ENCODE assay signal across 40 cellular contexts in the genomic region with DNA sequence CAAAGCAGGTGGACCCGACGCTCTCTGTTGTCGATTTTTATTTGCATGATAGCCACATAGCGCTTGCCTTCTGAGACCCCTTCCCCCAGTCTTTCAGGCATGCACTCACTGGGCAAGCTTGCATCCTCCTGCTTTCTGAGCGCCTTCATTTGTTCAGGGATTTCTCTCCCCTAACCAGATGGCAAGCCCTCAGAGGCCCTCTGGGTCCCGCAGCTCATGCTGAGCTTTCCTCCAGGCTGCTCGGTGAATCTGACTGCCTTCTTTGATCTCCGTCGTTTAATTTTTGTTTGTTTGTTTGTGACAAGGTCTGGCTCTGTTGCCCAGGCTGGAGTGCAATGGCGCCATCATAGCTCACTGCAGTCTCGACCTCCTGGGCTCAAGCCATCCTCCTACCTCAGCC. TPM values are rescaled to one million over a fixed set of nuclear protein-coding genes. Genes with fewer than 3 reads are reported as not detected.
"Had no signal": no experiment of that assay in that cellular context is flagged by ENCODE, and none has a peak within 500 bp of the region (broad histone marks: within the 10 kb centered on the region; RNA-seq: fewer than 3 reads in every experiment).

No MANE protein-coding gene starts in this region.

- H3K4me1 Mint-ChIP-seq: activated B cell treated with CpG ODN at 0.5 μM for 24 hours had no signal

- H3K4me3 ChIP-seq: adrenal gland, MG63, Peyer's patch had no signal

- DNase-seq: activated B cell treated with CpG ODN at 0.5 μM for 24 hours; activated CD4-positive, alpha-beta memory T cell treated with anti-CD3 and anti-CD28 coated beads for 36 hours; activated CD4-positive, alpha-beta T cell treated with anti-CD3 and anti-CD28 coated beads for 4 hours; activated CD4-positive, alpha-beta T cell treated with anti-CD3 and anti-CD28 coated beads, Interleukin-2, amount 50 U/mL, for 1 hour; activated CD4-positive, CD25-positive, alpha-beta regulatory T cell treated with anti-CD3 and anti-CD28 coated beads, Interleukin-2, amount 50 U/mL, for 72 hours; activated CD8-positive, alpha-beta memory T cell treated with anti-CD3 and anti-CD28 coated beads, Interleukin-2, amount 50 U/mL, for 4 hours; activated gamma-delta T cell treated with Interleukin-2 at 50 U/mL for 16 hours; activated naive CD4-positive, alpha-beta T cell treated with anti-CD3 and anti-CD28 coated beads for 36 hours; activated T-cell treated with anti-CD3 and anti-CD28 coated beads for 4 hours; activated T-cell treated with anti-CD3 and anti-CD28 coated beads, Interleukin-2, amount 50 U/mL, for 4 hours; adrenal gland; anterior cingulate cortex; caudate nucleus; Kasumi-1; KBM-7; MG63; NCI-H1048; NCI-H1105 treated with DMSO at 0.1 percent for 48 hours; NCI-H1436; NCI-H1694; NCI-H1930; NCI-H2081 treated with DMSO at 0.1 percent for 48 hours; NCI-H226; NCI-H446 treated with DMSO at 0.1 percent for 48 hours; NCI-H524; NCI-H748 treated with DMSO at 0.1 percent for 48 hours; NK-92 treated with Interleukin-12 subunit alpha and Interleukin-12 subunit beta, amount 100 ng/mL, for 24 hours; PC-3; Peyer's patch; RPMI8226; SHP77 treated with DMSO at 0.1 percent for 48 hours; T-helper 1 cell; T-helper 2 cell; T-helper 9 cell had no signal

- H3K27ac Mint-ChIP-seq: activated B cell treated with CpG ODN at 0.5 μM for 24 hours; activated CD4-positive, alpha-beta memory T cell treated with anti-CD3 and anti-CD28 coated beads for 36 hours; activated naive CD4-positive, alpha-beta T cell treated with anti-CD3 and anti-CD28 coated beads for 36 hours; activated T-helper 1 cell treated with anti-CD3 and anti-CD28 coated beads, Interleukin-12 subunit alpha, Interleukin-12 subunit beta, Interleukin-2, Interleukin-4 antibody, amounts not matched to agents 30 ng/mL and 10 ng/mL and 1 ng/mL, durations not matched to agents 14 hours and 24 hours and 36 hours had no signal

- H3K4me1 ChIP-seq: adrenal gland, Peyer's patch had no signal

- H3K9me3 ChIP-seq: adrenal gland, MG63, Peyer's patch had no signal

- H3K27me3 ChIP-seq: adrenal gland, MG63, Peyer's patch had no signal

- ATAC-seq: activated naive CD4-positive, alpha-beta T cell treated with anti-CD3 and anti-CD28 coated beads, Interleukin-2, amount 50 U/mL, for 72 hours; activated T-cell treated with anti-CD3 and anti-CD28 coated beads, Interleukin-2, amount 50 U/mL, for 4 hours; PC-3; SK-N-SH treated with all-trans-retinoic acid at 6 μM for 48 hours had no signal

- H3K9me3 Mint-ChIP-seq: activated B cell treated with CpG ODN at 0.5 μM for 24 hours; activated CD4-positive, alpha-beta memory T cell treated with anti-CD3 and anti-CD28 coated beads for 36 hours; activated naive CD4-positive, alpha-beta T cell treated with anti-CD3 and anti-CD28 coated beads for 36 hours; activated naive CD4-positive, alpha-beta T cell treated with anti-CD3 and anti-CD28 coated beads, Interleukin-2, amount 50 U/mL, for 72 hours; activated T-cell treated with anti-CD3 and anti-CD28 coated beads, Interleukin-2, amount 50 U/mL, for 4 hours; activated T-helper 1 cell treated with anti-CD3 and anti-CD28 coated beads, Interleukin-12 subunit alpha, Interleukin-12 subunit beta, Interleukin-2, Interleukin-4 antibody, amounts not matched to agents 30 ng/mL and 10 ng/mL and 1 ng/mL, durations not matched to agents 14 hours and 24 hours and 36 hours had no signal

- H3K27me3 Mint-ChIP-seq: activated B cell treated with CpG ODN at 0.5 μM for 24 hours had no signal

- H3K4me3 Mint-ChIP-seq: activated B cell treated with CpG ODN at 0.5 μM for 24 hours; activated CD4-positive, alpha-beta memory T cell treated with anti-CD3 and anti-CD28 coated beads for 36 hours; activated naive CD4-positive, alpha-beta T cell treated with anti-CD3 and anti-CD28 coated beads for 36 hours; activated T-cell treated with anti-CD3 and anti-CD28 coated beads, Interleukin-2, amount 50 U/mL, for 4 hours; activated T-helper 1 cell treated with anti-CD3 and anti-CD28 coated beads, Interleukin-12 subunit alpha, Interleukin-12 subunit beta, Interleukin-2, Interleukin-4 antibody, amounts not matched to agents 30 ng/mL and 10 ng/mL and 1 ng/mL, durations not matched to agents 14 hours and 24 hours and 36 hours; brain had no signal

- H3K36me3 Mint-ChIP-seq: activated CD4-positive, alpha-beta memory T cell treated with anti-CD3 and anti-CD28 coated beads for 36 hours; activated naive CD4-positive, alpha-beta T cell treated with anti-CD3 and anti-CD28 coated beads, Interleukin-2, amount 50 U/mL, for 72 hours; brain had no signal

- H3K36me3 ChIP-seq: adrenal gland, MG63, Peyer's patch had no signal

- H3K27ac ChIP-seq: adrenal gland, Peyer's patch, VCaP had no signal

RNA-seq across cellular contexts. Expression of gene ITIH5, which starts 58.8 kb away (rescaled TPM):
- total RNA-seq: activated B cell treated with CpG ODN at 0.5 μM for 24 hours; activated CD4-positive, alpha-beta memory T cell treated with anti-CD3 and anti-CD28 coated beads for 36 hours; activated naive CD4-positive, alpha-beta T cell treated with anti-CD3 and anti-CD28 coated beads for 36 hours; activated T-cell treated with anti-CD3 and anti-CD28 coated beads, Interleukin-2, amount 50 U/mL, for 4 hours; activated T-helper 1 cell treated with anti-CD3 and anti-CD28 coated beads, Interleukin-12 subunit alpha, Interleukin-12 subunit beta, Interleukin-2, Interleukin-4 antibody, amounts not matched to agents 30 ng/mL and 10 ng/mL and 1 ng/mL, durations not matched to agents 14 hours and 24 hours and 36 hours; bronchial epithelial cell; PC-3 had no signal
